In genomic region chr20:49397525-49397924, GRCh38 we compare ENCODE assay signal across 14 cellular contexts.
DNase-seq lines count a peak whose midpoint lies in the region; ATAC-seq and TF ChIP-seq lines count a peak whose summit lies in the region.
"Had no signal": no experiment of that assay in that cellular context is flagged by ENCODE, and none has a peak within 500 bp of the region (broad histone marks: within the 10 kb centered on the region; RNA-seq: fewer than 3 reads in every experiment).

No MANE protein-coding gene starts in this region.

- no peak for TF ChIP-seq POLR2A in tibial nerve (IDR thresholded peaks at IDR 0.05)

- H3K4me1 ChIP-seq in RWPE2 (ENCODE audit: insufficient read depth, poor library complexity, severe bottlenecking) (peaks cover 6% of the 10 kb centered on the region), tibial nerve (peaks cover 0 to 58% (median 11%) of the 10 kb centered on the region in 4 donors)

- WGBS in tibial nerve, 2 donors = 58 to 76% methylated on average over 4 to 5 of the region's 6 CpGs

- H3K27me3 ChIP-seq in RWPE2 (ENCODE audit: insufficient read depth, poor library complexity, severe bottlenecking) (no peaks in the 10 kb centered on the region), tibial nerve (no peaks in the 10 kb centered on the region)

- peak; percentile 57 for ATAC-seq in activated naive CD8-positive, alpha-beta T cell treated with anti-CD3 and anti-CD28 coated beads, Interleukin-2, amount 50 U/mL, for 24 hours
- ATAC-seq in RWPE2 (ENCODE audit: low read depth) (peak; percentile 90), left lobe of liver (no peak), GM19395 (IDR thresholded peaks at IDR 0.05; ENCODE audit: unreplicated experiment) (no peak)

- TF ChIP-seq CTCF in RWPE2 (IDR thresholded peaks at IDR 0.05; ENCODE audit: poor library complexity, severe bottlenecking) (no peak), tibial nerve (IDR thresholded peaks at IDR 0.05) (no peak)

- no peak for DNase-seq in activated naive CD8-positive, alpha-beta T cell treated with anti-CD3 and anti-CD28 coated beads, Interleukin-2, amount 50 U/mL, for 24 hours
- DNase-seq in activated naive CD8-positive, alpha-beta T cell treated with anti-CD3 and anti-CD28 coated beads for 36 hours = no peak
- DNase-seq in RWPE2 (ENCODE audit: low spot score) (peak; percentile 82), fibroblast of peridontal ligament (ENCODE audit: extremely low read depth) (peak; percentile 43), tibial nerve (ENCODE audit: low spot score in 2 of 2) (no peak), SKM-1 treated with dmso at 0.1 percent for 144 hours (lab: John Stamatoyannopoulos, UW; ENCODE audit: unreplicated experiment) (no peak), left lobe of liver (ENCODE audit: low spot score) (no peak)
- DNase-seq: GF-D8, NCI-H69 had no signal

- H3K4me1 Mint-ChIP-seq in activated naive CD8-positive, alpha-beta T cell treated with anti-CD3 and anti-CD28 coated beads, Interleukin-2, amount 50 U/mL, for 24 hours = no peaks in the 10 kb centered on the region
- no peaks in the 10 kb centered on the region for H3K4me1 Mint-ChIP-seq in activated naive CD8-positive, alpha-beta T cell treated with anti-CD3 and anti-CD28 coated beads for 36 hours

- no peak for TF ChIP-seq EP300 in tibial nerve (IDR thresholded peaks at IDR 0.05)

- H3K9me3 ChIP-seq in RWPE2 (ENCODE audit: severe bottlenecking) (peaks cover 6% of the 10 kb centered on the region), tibial nerve (no peaks in the 10 kb centered on the region)

- H3K9me3 Mint-ChIP-seq in activated naive CD8-positive, alpha-beta T cell treated with anti-CD3 and anti-CD28 coated beads, Interleukin-2, amount 50 U/mL, for 24 hours = no peaks in the 10 kb centered on the region
- no peaks in the 10 kb centered on the region for H3K9me3 Mint-ChIP-seq in activated naive CD8-positive, alpha-beta T cell treated with anti-CD3 and anti-CD28 coated beads for 36 hours
- H3K9me3 Mint-ChIP-seq: T-helper 2 cell treated with Interferon-gamma antibody and Interleukin-4, amounts not matched to agents 5 μg/mL and 100 μg/mL, for 36 hours; type B pancreatic cell had no signal

- peaks cover 12% of the 10 kb centered on the region for H3K27me3 Mint-ChIP-seq in activated naive CD8-positive, alpha-beta T cell treated with anti-CD3 and anti-CD28 coated beads, Interleukin-2, amount 50 U/mL, for 24 hours
- peaks cover 8% of the 10 kb centered on the region for H3K27me3 Mint-ChIP-seq in activated naive CD8-positive, alpha-beta T cell treated with anti-CD3 and anti-CD28 coated beads for 36 hours
- H3K27me3 Mint-ChIP-seq: brain had no signal

- H3K27ac Mint-ChIP-seq in activated naive CD8-positive, alpha-beta T cell treated with anti-CD3 and anti-CD28 coated beads, Interleukin-2, amount 50 U/mL, for 24 hours = no peak overlapping the region
- H3K27ac Mint-ChIP-seq in activated naive CD8-positive, alpha-beta T cell treated with anti-CD3 and anti-CD28 coated beads for 36 hours = no peak overlapping the region
- H3K27ac Mint-ChIP-seq: T-helper 2 cell treated with Interferon-gamma antibody and Interleukin-4, amounts not matched to agents 5 μg/mL and 100 μg/mL, for 36 hours; type B pancreatic cell had no signal

- H3K36me3 Mint-ChIP-seq in activated naive CD8-positive, alpha-beta T cell treated with anti-CD3 and anti-CD28 coated beads, Interleukin-2, amount 50 U/mL, for 24 hours (ENCODE audit: low read depth) = no peaks in the 10 kb centered on the region
- H3K36me3 Mint-ChIP-seq in activated naive CD8-positive, alpha-beta T cell treated with anti-CD3 and anti-CD28 coated beads for 36 hours = no peaks in the 10 kb centered on the region
- H3K36me3 Mint-ChIP-seq: brain, type B pancreatic cell had no signal

- H3K4me3 ChIP-seq in RWPE2 (ENCODE audit: severe bottlenecking) (no peak overlapping the region), tibial nerve (no peak overlapping the region)
- H3K4me3 ChIP-seq: lung had no signal

- H3K36me3 ChIP-seq in RWPE2 (ENCODE audit: low read depth) = no peaks in the 10 kb centered on the region
- H3K36me3 ChIP-seq in tibial nerve = no peaks in the 10 kb centered on the region

- no peak overlapping the region for H3K4me3 Mint-ChIP-seq in activated naive CD8-positive, alpha-beta T cell treated with anti-CD3 and anti-CD28 coated beads, Interleukin-2, amount 50 U/mL, for 24 hours
- H3K4me3 Mint-ChIP-seq in activated naive CD8-positive, alpha-beta T cell treated with anti-CD3 and anti-CD28 coated beads for 36 hours = no peak overlapping the region
- H3K4me3 Mint-ChIP-seq: brain; T-helper 2 cell treated with Interferon-gamma antibody and Interleukin-4, amounts not matched to agents 5 μg/mL and 100 μg/mL, for 36 hours; type B pancreatic cell had no signal

- H3K27ac ChIP-seq in RWPE2 (ENCODE audit: poor library complexity, severe bottlenecking) (no peak overlapping the region), tibial nerve (peak overlapping the region in 3 of 4 donors; percentile 12 to 76 (median 17))

Comparison
In these comparisons a context has a peak if more than half of its experiments do, and no peak if none do; other contexts are left out.
1. ATAC-seq: peak in activated naive CD8-positive, alpha-beta T cell treated with anti-CD3 and anti-CD28 coated beads, Interleukin-2, amount 50 U/mL, for 24 hours (single experiment) and RWPE2 (single experiment); none in left lobe of liver (single experiment) and GM19395 (single experiment).
2. DNase-seq: peak in RWPE2 (single experiment) and fibroblast of peridontal ligament (single experiment); none in activated naive CD8-positive, alpha-beta T cell treated with anti-CD3 and anti-CD28 coated beads, Interleukin-2, amount 50 U/mL, for 24 hours (single experiment), activated naive CD8-positive, alpha-beta T cell treated with anti-CD3 and anti-CD28 coated beads for 36 hours (single experiment), tibial nerve (0 of 2), SKM-1 treated with dmso at 0.1 percent for 144 hours (single experiment) and left lobe of liver (single experiment).